9 cellular contexts compared by ENCODE assay signal in the genomic region with DNA sequence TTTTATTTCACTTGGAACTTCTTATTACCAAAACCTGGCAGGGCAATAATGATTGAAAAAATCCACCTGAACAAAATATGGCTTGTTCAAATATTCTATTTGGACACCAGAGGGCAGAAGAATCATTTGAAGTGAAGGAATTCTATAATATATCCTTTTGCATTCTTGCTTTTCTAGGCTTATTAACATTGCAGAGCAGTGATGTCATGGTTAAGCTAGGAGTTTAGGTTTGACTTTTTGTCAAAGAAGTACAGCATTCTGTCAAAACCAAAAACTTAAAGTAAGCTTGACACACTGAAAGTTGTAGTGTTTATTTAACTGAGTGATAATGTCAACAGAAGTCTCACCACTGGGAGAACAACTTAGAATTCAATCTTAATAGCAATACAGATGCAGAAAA.
DNase-seq lines count a peak whose midpoint lies in the region; ATAC-seq and TF ChIP-seq lines count a peak whose summit lies in the region.
"Had no signal": no experiment of that assay in that cellular context is flagged by ENCODE, and none has a peak within 500 bp of the region (broad histone marks: within the 10 kb centered on the region; RNA-seq: fewer than 3 reads in every experiment).

No MANE protein-coding gene starts in this region.

- CTCF ChIA-PET in CD4-positive, alpha-beta memory T cell (lab: Charles Lee; ENCODE audit: partially characterized antibody): no interaction called here

- peak; percentile 50 for ATAC-seq in HG03139 (IDR thresholded peaks at IDR 0.05; ENCODE audit: unreplicated experiment)

- no peak overlapping the region for H3K4me3 Mint-ChIP-seq in CD4-positive, alpha-beta memory T cell
- H3K4me3 Mint-ChIP-seq: CD4-positive, CD25-positive, alpha-beta regulatory T cell had no signal

- DNase-seq in NCI-H1417 (lab: John Stamatoyannopoulos, UW) (peak in 2 of 3 experiments; percentile 34 to 72), NCI-H1417 treated with DMSO at 0.1 percent for 48 hours (lab: John Stamatoyannopoulos, UW) (no peak), RPMI7951 (ENCODE audit: low read depth) (peak; percentile 21), fibroblast of pulmonary artery (ENCODE audit: low read depth) (peak; percentile 76), tibial artery (no peak), cerebellar cortex (ENCODE audit: low spot score) (no peak)
- DNase-seq in CD4-positive, alpha-beta memory T cell: no peak
- DNase-seq: CD4-positive, CD25-positive, alpha-beta regulatory T cell had no signal

- H3K4me1 ChIP-seq in tibial artery: no peaks in the 10 kb centered on the region
- H3K4me1 ChIP-seq in CD4-positive, alpha-beta memory T cell (ENCODE audit: insufficient read depth, low read length): no peaks in the 10 kb centered on the region

- H3K27me3 Mint-ChIP-seq in CD4-positive, alpha-beta memory T cell: no peaks in the 10 kb centered on the region
- H3K27me3 Mint-ChIP-seq: CD4-positive, CD25-positive, alpha-beta regulatory T cell had no signal

- no peaks in the 10 kb centered on the region for H3K4me1 Mint-ChIP-seq in CD4-positive, alpha-beta memory T cell
- H3K4me1 Mint-ChIP-seq: CD4-positive, CD25-positive, alpha-beta regulatory T cell had no signal

- no peak overlapping the region for H3K27ac ChIP-seq in tibial artery
- H3K27ac ChIP-seq in CD4-positive, alpha-beta memory T cell (ENCODE audit: low read depth, low read length): no peak overlapping the region

- POLR2A ChIA-PET in CD4-positive, alpha-beta memory T cell (lab: Charles Lee; ENCODE audit: partially characterized antibody): no interaction called here

- intact Hi-C loops in tibial artery (cut with DNase I; ENCODE audit: low total_unique reads): no loop called here
- intact Hi-C loops in CD4-positive, alpha-beta memory T cell (cut with micrococcal nuclease): loop anchor here (5.0 kb wide), 1 partner anchor 521 kb away; no protein-coding TSS in a partner anchor

- no peaks in the 10 kb centered on the region for H3K36me3 Mint-ChIP-seq in CD4-positive, alpha-beta memory T cell
- H3K36me3 Mint-ChIP-seq: CD4-positive, CD25-positive, alpha-beta regulatory T cell had no signal

- H3K9me3 Mint-ChIP-seq in CD4-positive, alpha-beta memory T cell: peaks cover 0 to 3% (median 0%) of the 10 kb centered on the region in 8 donors
- H3K9me3 Mint-ChIP-seq: CD4-positive, CD25-positive, alpha-beta regulatory T cell had no signal

- H3K27me3 ChIP-seq in tibial artery: no peaks in the 10 kb centered on the region
- no peaks in the 10 kb centered on the region for H3K27me3 ChIP-seq in CD4-positive, alpha-beta memory T cell (ENCODE audit: insufficient read depth, low read length)

- H3K36me3 ChIP-seq in tibial artery: no peaks in the 10 kb centered on the region
- H3K36me3 ChIP-seq in CD4-positive, alpha-beta memory T cell (ENCODE audit: insufficient read depth, low read length): no peaks in the 10 kb centered on the region

- TF ChIP-seq CTCF in fibroblast of pulmonary artery (IDR thresholded peaks at IDR 0.05; ENCODE audit: low read length, missing control alignments) (peak; percentile 48), tibial artery (IDR thresholded peaks at IDR 0.05) (peak; percentile 25 to 49)

- no peaks in the 10 kb centered on the region for H3K9me3 ChIP-seq in tibial artery
- H3K9me3 ChIP-seq in CD4-positive, alpha-beta memory T cell (ENCODE audit: control insufficient read depth in 1 of 2, low read length in 2 of 2): no peaks in the 10 kb centered on the region

- no peak overlapping the region for H3K27ac Mint-ChIP-seq in CD4-positive, alpha-beta memory T cell

- H3K4me3 ChIP-seq in fibroblast of pulmonary artery (replicated peaks; ENCODE audit: low read depth, low read length) (no peak overlapping the region), tibial artery (no peak overlapping the region)
- no peak overlapping the region for H3K4me3 ChIP-seq in CD4-positive, alpha-beta memory T cell (ENCODE audit: low read length in 2 of 2)

Comparison
In these comparisons a context has a peak if more than half of its experiments do, and no peak if none do; other contexts are left out.
1. DNase-seq: peak in NCI-H1417 (2 of 3), RPMI7951 (single experiment) and fibroblast of pulmonary artery (single experiment); none in NCI-H1417 treated with DMSO at 0.1 percent for 48 hours (single experiment), tibial artery (0 of 2), cerebellar cortex (single experiment) and CD4-positive, alpha-beta memory T cell (0 of 5).